ENCODE assay signal across 19 cellular contexts in the genomic region with DNA sequence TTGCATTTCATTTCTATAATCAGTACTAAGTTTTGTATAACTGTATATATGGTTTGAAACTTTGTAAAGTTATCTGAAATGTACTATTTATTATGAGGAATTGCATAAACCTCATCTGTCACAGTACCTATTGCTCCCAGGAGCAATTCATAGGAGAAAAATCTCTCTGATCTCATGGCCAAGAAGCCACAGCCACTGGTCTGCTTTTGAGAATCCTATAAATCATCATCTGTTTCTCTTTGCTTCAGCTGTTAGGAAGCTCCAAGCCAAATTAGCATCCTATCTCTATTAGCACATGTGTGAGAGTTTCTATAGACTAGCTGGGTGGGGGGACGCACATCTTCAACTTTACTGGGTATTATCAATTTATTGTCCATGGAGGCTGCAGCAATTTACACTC.
DNase-seq lines count a peak whose midpoint lies in the region; ATAC-seq, FAIRE-seq and TF ChIP-seq lines count a peak whose summit lies in the region.
"Had no signal": no experiment of that assay in that cellular context is flagged by ENCODE, and none has a peak within 500 bp of the region (broad histone marks: within the 10 kb centered on the region; RNA-seq: fewer than 3 reads in every experiment).

No MANE protein-coding gene starts in this region.

- DNase-seq in AG20443 (ENCODE audit: low spot score) (peak; percentile 3), LHCN-M2 (ENCODE audit: low read depth) (peak; percentile 61), astrocyte (ENCODE audit: low read depth) (peak; percentile 34), myocyte (ENCODE audit: low read depth) (peak; percentile 72), mucosa of descending colon (no peak), NCI-H2171 (lab: John Stamatoyannopoulos, UW) (no peak), immature natural killer cell (no peak)
- DNase-seq: ACHN; Caco-2; CD4-positive, alpha-beta memory T cell; GM23248 had no signal

- no peak for TF ChIP-seq CTCF in astrocyte (IDR thresholded peaks at IDR 0.05; ENCODE audit: insufficient read depth, low read depth, low read length)
- TF ChIP-seq CTCF in mucosa of descending colon (IDR thresholded peaks at IDR 0.05), result no peak

- no peaks in the 10 kb centered on the region for H3K27me3 ChIP-seq in astrocyte (ENCODE audit: insufficient read depth, low read length)
- H3K27me3 ChIP-seq: BLaER1 had no signal

- H3K79me2 ChIP-seq in astrocyte (ENCODE audit: insufficient read depth, low read length), result no peaks in the 10 kb centered on the region

- no peak overlapping the region for H3K4me2 ChIP-seq in astrocyte (ENCODE audit: low read length)
- H3K4me2 ChIP-seq: BLaER1 had no signal

- H2AFZ ChIP-seq in astrocyte (ENCODE audit: low read depth, low read length), result no peak overlapping the region
- H2AFZ ChIP-seq: GM23248 had no signal

- H3K36me3 ChIP-seq in astrocyte (ENCODE audit: insufficient read depth, low read length) (no peaks in the 10 kb centered on the region), mucosa of descending colon (ENCODE audit: low read depth) (no peaks in the 10 kb centered on the region)
- H3K36me3 ChIP-seq: BLaER1, HAP-1 had no signal

- H3K9ac ChIP-seq in astrocyte (ENCODE audit: low read length), result no peak overlapping the region
- H3K9ac ChIP-seq: BLaER1, GM23248 had no signal

- intact Hi-C loops in mucosa of descending colon (cut with DNase I, micrococcal nuclease), result no loop called here

- H3K4me1 Mint-ChIP-seq in astrocyte (ENCODE audit: low read depth, unreplicated experiment) (no peaks in the 10 kb centered on the region), immature natural killer cell (no peaks in the 10 kb centered on the region)
- H3K4me1 Mint-ChIP-seq: CD4-positive, alpha-beta memory T cell had no signal

- H3K9me3 Mint-ChIP-seq in astrocyte (ENCODE audit: unreplicated experiment) (peaks cover 11% of the 10 kb centered on the region), immature natural killer cell (peaks cover 0 to 1% (median 0%) of the 10 kb centered on the region in 6 donors)

- H3K9me3 ChIP-seq in astrocyte (ENCODE audit: insufficient read depth, low read depth, low read length) (no peaks in the 10 kb centered on the region), mucosa of descending colon (no peaks in the 10 kb centered on the region)
- H3K9me3 ChIP-seq: BLaER1, Caco-2, HAP-1 had no signal

- no peak overlapping the region for H3K27ac ChIP-seq in astrocyte (ENCODE audit: low read depth, low read length)
- H3K27ac ChIP-seq: BLaER1, GM23248 had no signal

- no peak for FAIRE-seq in astrocyte (lab: Jason Lieb, UNC)
- FAIRE-seq: A204.1, D721Med, G401.6, GM12892, GM18507 had no signal

- H3K27me3 Mint-ChIP-seq in astrocyte (ENCODE audit: low read depth, unreplicated experiment), result peaks cover 79% of the 10 kb centered on the region
- H3K27me3 Mint-ChIP-seq in immature natural killer cell (ENCODE audit: low read depth in 3 of 3), result peaks cover 0 to 4% (median 2%) of the 10 kb centered on the region in 3 donors

- H3K27ac Mint-ChIP-seq in astrocyte (ENCODE audit: unreplicated experiment) (no peak overlapping the region), immature natural killer cell (no peak overlapping the region)
- H3K27ac Mint-ChIP-seq: CD14-positive monocyte; CD4-positive, alpha-beta memory T cell had no signal

- H3K36me3 Mint-ChIP-seq in astrocyte (ENCODE audit: low read depth, unreplicated experiment) (no peaks in the 10 kb centered on the region), immature natural killer cell (no peaks in the 10 kb centered on the region)
- H3K36me3 Mint-ChIP-seq: CD14-positive monocyte; CD4-positive, alpha-beta memory T cell had no signal

- no peak overlapping the region for H3K4me3 ChIP-seq in astrocyte (ENCODE audit: insufficient read depth, low read depth, low read length)
- H3K4me3 ChIP-seq in mucosa of descending colon, result no peak overlapping the region
- H3K4me3 ChIP-seq: BLaER1, GM23248, HAP-1 had no signal

- ATAC-seq in mucosa of descending colon, result no peak

- no peaks in the 10 kb centered on the region for H4K20me1 ChIP-seq in astrocyte (ENCODE audit: insufficient read depth, low read length)
- H4K20me1 ChIP-seq: BLaER1 had no signal

- H3K4me3 Mint-ChIP-seq in astrocyte (ENCODE audit: unreplicated experiment) (no peak overlapping the region), immature natural killer cell (no peak overlapping the region)
- H3K4me3 Mint-ChIP-seq: CD14-positive monocyte; CD4-positive, alpha-beta memory T cell had no signal

- H3K4me1 ChIP-seq in astrocyte (ENCODE audit: insufficient read depth, low read length), result peaks cover 4% of the 10 kb centered on the region
- H3K4me1 ChIP-seq in mucosa of descending colon (ENCODE audit: low read depth), result no peaks in the 10 kb centered on the region
- H3K4me1 ChIP-seq: Caco-2, HAP-1 had no signal

Comparison
In these comparisons a context has a peak if more than half of its experiments do, and no peak if none do; other contexts are left out.
1. DNase-seq: peak in AG20443 (single experiment), LHCN-M2 (single experiment), astrocyte (single experiment) and myocyte (single experiment); none in mucosa of descending colon (0 of 3), NCI-H2171 (single experiment) and immature natural killer cell (0 of 3).